Comparison of ENCODE assay signal across 7 cellular contexts in genomic region chr13:51804295-51805172, GRCh38.
DNase-seq lines count a peak whose midpoint lies in the region; ATAC-seq lines count a peak whose summit lies in the region.

No MANE protein-coding gene starts in this region.

- ATAC-seq in GM21529 (IDR thresholded peaks at IDR 0.05; ENCODE audit: unreplicated experiment) = peak; percentile 4
- no peak for ATAC-seq in central memory CD8-positive, alpha-beta T cell (replicated peaks; ENCODE audit: extremely low read depth, poor library complexity, severe bottlenecking)
- no peak for ATAC-seq in memory B cell (ENCODE audit: low read depth)
- ATAC-seq in GM18907 (IDR thresholded peaks at IDR 0.05; ENCODE audit: unreplicated experiment) = no peak

- no peaks in the 10 kb centered on the region for H3K27me3 Mint-ChIP-seq in central memory CD8-positive, alpha-beta T cell
- no peaks in the 10 kb centered on the region for H3K27me3 Mint-ChIP-seq in memory B cell

- H3K36me3 Mint-ChIP-seq in central memory CD8-positive, alpha-beta T cell (ENCODE audit: insufficient read depth) = peaks cover 42% of the 10 kb centered on the region
- H3K36me3 Mint-ChIP-seq in memory B cell = no peaks in the 10 kb centered on the region

- H3K36me3 ChIP-seq in SK-N-MC (ENCODE audit: insufficient read depth, low read length) (no peaks in the 10 kb centered on the region), subcutaneous abdominal adipose tissue (ENCODE audit: control insufficient read depth in 5 of 5, insufficient read depth in 5 of 5, low read length in 5 of 5) (no peaks in the 10 kb centered on the region)

- no peaks in the 10 kb centered on the region for H3K9me3 Mint-ChIP-seq in central memory CD8-positive, alpha-beta T cell
- H3K9me3 Mint-ChIP-seq in memory B cell = no peaks in the 10 kb centered on the region

- H3K9ac ChIP-seq in SK-N-MC (ENCODE audit: insufficient read length) (peak overlapping the region; percentile 96), subcutaneous abdominal adipose tissue (ENCODE audit: low read length in 5 of 5) (peak overlapping the region; percentile 71 to 97 (median 92))

- DNase-seq in SK-N-MC (ENCODE audit: low read depth, low spot score) (no peak), memory B cell (ENCODE audit: low spot score in 2 of 2) (no peak), NCI-H1436 (lab: John Stamatoyannopoulos, UW) (no peak)
- DNase-seq in central memory CD8-positive, alpha-beta T cell (ENCODE audit: low spot score in 2 of 2) = peak; percentile 25 to 34

- peak overlapping the region; percentile 85 for H3K4me3 Mint-ChIP-seq in central memory CD8-positive, alpha-beta T cell
- H3K4me3 Mint-ChIP-seq in memory B cell = peak overlapping the region; percentile 91

- H3K9me3 ChIP-seq in SK-N-MC (ENCODE audit: low read depth, low read length) = no peaks in the 10 kb centered on the region
- H3K9me3 ChIP-seq in subcutaneous abdominal adipose tissue (ENCODE audit: control insufficient read depth in 5 of 5, low read length in 5 of 5) = no peaks in the 10 kb centered on the region

- H3K27ac ChIP-seq in SK-N-MC = peak overlapping the region; percentile 95
- peak overlapping the region; percentile 99 for H3K27ac ChIP-seq in subcutaneous abdominal adipose tissue (ENCODE audit: low read depth, low read length)

- peak overlapping the region; percentile 99 for H3K27ac Mint-ChIP-seq in central memory CD8-positive, alpha-beta T cell (ENCODE audit: low read depth)
- peak overlapping the region; percentile 100 for H3K27ac Mint-ChIP-seq in memory B cell

- H3K4me1 Mint-ChIP-seq in central memory CD8-positive, alpha-beta T cell = peaks cover 41% of the 10 kb centered on the region
- H3K4me1 Mint-ChIP-seq in memory B cell = peaks cover 19% of the 10 kb centered on the region

- peaks cover 17 to 61% (median 53%) of the 10 kb centered on the region in 5 donors for H3K4me1 ChIP-seq in subcutaneous abdominal adipose tissue (ENCODE audit: control insufficient read depth in 5 of 5, insufficient read depth in 5 of 5, low read length in 5 of 5)

- no peaks in the 10 kb centered on the region for H3K27me3 ChIP-seq in subcutaneous abdominal adipose tissue (ENCODE audit: control insufficient read depth in 5 of 5, insufficient read depth in 4 of 5, low read length in 5 of 5)

- H3K4me3 ChIP-seq in SK-N-MC = peak overlapping the region; percentile 83
- H3K4me3 ChIP-seq in subcutaneous abdominal adipose tissue (ENCODE audit: low read depth in 1 of 5, low read length in 5 of 5) = peak overlapping the region; percentile 74 to 88 (median 80)

Comparison
In these comparisons a context has a peak if more than half of its experiments do, and no peak if none do; other contexts are left out.
1. DNase-seq: peak in central memory CD8-positive, alpha-beta T cell (2 of 2); none in SK-N-MC (single experiment), memory B cell (0 of 2) and NCI-H1436 (single experiment).